ENCODE assay signal across 1 cellular context in the genomic region with DNA sequence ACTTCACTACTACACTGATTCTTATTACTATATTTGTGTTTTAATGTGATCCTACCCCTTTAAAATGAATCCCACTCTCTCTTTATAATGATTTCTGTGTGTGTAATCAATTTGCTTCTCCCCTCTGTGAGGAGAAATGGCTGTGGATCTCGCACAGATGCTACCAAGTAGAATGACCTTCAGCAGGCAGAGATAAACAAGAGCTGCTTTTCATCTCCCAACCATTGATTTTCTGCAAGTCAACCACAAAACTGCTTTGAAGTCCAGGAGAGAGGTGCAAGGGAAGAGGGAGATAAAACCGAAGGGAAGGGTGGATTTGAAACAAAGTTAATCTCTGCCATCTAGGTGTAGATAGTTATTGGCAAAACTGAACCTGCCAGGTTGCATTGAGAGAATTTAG.
TF ChIP-seq lines count a peak whose summit lies in the region.

No MANE protein-coding gene starts in this region.

TF ChIP-seq in HepG2, 621 proteins besides CTCF, POLR2A, EP300 and RAD21 (continued from another document and continues in another):
- TF ChIP-seq ZMYM3 (CRISPR knock-in tag; IDR thresholded peaks at IDR 0.05) (peak; percentile 55; the same call in 1 of the 2 replicates), ARID2 (CRISPR knock-in tag; IDR thresholded peaks at IDR 0.05; ENCODE audit: borderline replicate concordance) (no peak), FOXP4 (CRISPR knock-in tag; IDR thresholded peaks at IDR 0.05) (peak; percentile 97), KAT2B (IDR thresholded peaks at IDR 0.05; ENCODE audit: borderline replicate concordance, low read depth, low read length) (peak; percentile 71; the same call in 1 of the 2 replicates), XBP1 (CRISPR knock-in tag; IDR thresholded peaks at IDR 0.05) (no peak), HCFC1 (IDR thresholded peaks at IDR 0.05; ENCODE audit: low read depth, low read length) (no peak), BCLAF1 (IDR thresholded peaks at IDR 0.05) (no peak), ZNF292 (CRISPR knock-in tag; IDR thresholded peaks at IDR 0.05; ENCODE audit: borderline replicate concordance, low read depth) (peak; percentile 92; the same call in 1 of the 2 replicates), HMGA1 (CRISPR knock-in tag; conservative IDR thresholded peaks at IDR 0.05) (no peak), HNRNPLL (IDR thresholded peaks at IDR 0.05; ENCODE audit: low read depth, low read length, poor library complexity, severe bottlenecking) (no peak), MBNL3 (CRISPR knock-in tag; conservative IDR thresholded peaks at IDR 0.05) (no peak), HIC2 (CRISPR knock-in tag; IDR thresholded peaks at IDR 0.05; ENCODE audit: low read depth) (no peak), NFE2L1 (CRISPR knock-in tag; IDR thresholded peaks at IDR 0.05; ENCODE audit: borderline replicate concordance) (no peak), PLSCR1 (CRISPR knock-in tag; IDR thresholded peaks at IDR 0.05; ENCODE audit: borderline replicate concordance) (no peak), CBX1 (IDR thresholded peaks at IDR 0.05; ENCODE audit: low read depth) (no peak), NR2F1 (CRISPR knock-in tag; IDR thresholded peaks at IDR 0.05) (no peak; a peak in 1 of 4 replicates), ZNF503 (CRISPR knock-in tag; IDR thresholded peaks at IDR 0.05) (peak; percentile 95), ZBTB46 (CRISPR knock-in tag; IDR thresholded peaks at IDR 0.05; ENCODE audit: borderline replicate concordance) (no peak), HDAC1 (CRISPR knock-in tag; IDR thresholded peaks at IDR 0.05) (peak; percentile 74; the same call in 1 of the 2 replicates), MIER3 (CRISPR knock-in tag; IDR thresholded peaks at IDR 0.05; ENCODE audit: borderline replicate concordance) (peak; percentile 80), ZNF142 (CRISPR knock-in tag; IDR thresholded peaks at IDR 0.05) (no peak), ZBTB14 (CRISPR knock-in tag; IDR thresholded peaks at IDR 0.05) (no peak), ZFP41 (CRISPR knock-in tag; IDR thresholded peaks at IDR 0.05; ENCODE audit: borderline replicate concordance) (no peak), THAP11 (CRISPR knock-in tag; IDR thresholded peaks at IDR 0.05) (peak; percentile 59; the same call in 1 of the 2 replicates), CREB1 (IDR thresholded peaks at IDR 0.05) (no peak), CREB1 (CRISPR knock-in tag; IDR thresholded peaks at IDR 0.05) (peak; percentile 82; the same call in 1 of the 2 replicates), MAFF (IDR thresholded peaks at IDR 0.05; ENCODE audit: low read depth, low read length) (0 out of 2 replicates have a peak, but pooled peaks have one; percentile 8), ZNF180 (CRISPR knock-in tag; IDR thresholded peaks at IDR 0.05; ENCODE audit: borderline replicate concordance, low read depth) (no peak), SRSF1 (optimal IDR thresholded peaks at IDR 0.05; ENCODE audit: low read depth, low read length) (no peak), ZNF883 (CRISPR knock-in tag; IDR thresholded peaks at IDR 0.05; ENCODE audit: not compliant biosample characterization) (no peak), FOXO1 (CRISPR knock-in tag; IDR thresholded peaks at IDR 0.05) (peak; percentile 99)
- TF ChIP-seq, protein P1, sequence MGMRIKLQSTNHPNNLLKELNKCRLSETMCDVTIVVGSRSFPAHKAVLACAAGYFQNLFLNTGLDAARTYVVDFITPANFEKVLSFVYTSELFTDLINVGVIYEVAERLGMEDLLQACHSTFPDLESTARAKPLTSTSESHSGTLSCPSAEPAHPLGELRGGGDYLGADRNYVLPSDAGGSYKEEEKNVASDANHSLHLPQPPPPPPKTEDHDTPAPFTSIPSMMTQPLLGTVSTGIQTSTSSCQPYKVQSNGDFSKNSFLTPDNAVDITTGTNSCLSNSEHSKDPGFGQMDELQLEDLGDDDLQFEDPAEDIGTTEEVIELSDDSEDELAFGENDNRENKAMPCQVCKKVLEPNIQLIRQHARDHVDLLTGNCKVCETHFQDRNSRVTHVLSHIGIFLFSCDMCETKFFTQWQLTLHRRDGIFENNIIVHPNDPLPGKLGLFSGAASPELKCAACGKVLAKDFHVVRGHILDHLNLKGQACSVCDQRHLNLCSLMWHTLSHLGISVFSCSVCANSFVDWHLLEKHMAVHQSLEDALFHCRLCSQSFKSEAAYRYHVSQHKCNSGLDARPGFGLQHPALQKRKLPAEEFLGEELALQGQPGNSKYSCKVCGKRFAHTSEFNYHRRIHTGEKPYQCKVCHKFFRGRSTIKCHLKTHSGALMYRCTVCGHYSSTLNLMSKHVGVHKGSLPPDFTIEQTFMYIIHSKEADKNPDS (CRISPR knock-in tag; IDR thresholded peaks at IDR 0.05): no peak
